In the genomic region with DNA sequence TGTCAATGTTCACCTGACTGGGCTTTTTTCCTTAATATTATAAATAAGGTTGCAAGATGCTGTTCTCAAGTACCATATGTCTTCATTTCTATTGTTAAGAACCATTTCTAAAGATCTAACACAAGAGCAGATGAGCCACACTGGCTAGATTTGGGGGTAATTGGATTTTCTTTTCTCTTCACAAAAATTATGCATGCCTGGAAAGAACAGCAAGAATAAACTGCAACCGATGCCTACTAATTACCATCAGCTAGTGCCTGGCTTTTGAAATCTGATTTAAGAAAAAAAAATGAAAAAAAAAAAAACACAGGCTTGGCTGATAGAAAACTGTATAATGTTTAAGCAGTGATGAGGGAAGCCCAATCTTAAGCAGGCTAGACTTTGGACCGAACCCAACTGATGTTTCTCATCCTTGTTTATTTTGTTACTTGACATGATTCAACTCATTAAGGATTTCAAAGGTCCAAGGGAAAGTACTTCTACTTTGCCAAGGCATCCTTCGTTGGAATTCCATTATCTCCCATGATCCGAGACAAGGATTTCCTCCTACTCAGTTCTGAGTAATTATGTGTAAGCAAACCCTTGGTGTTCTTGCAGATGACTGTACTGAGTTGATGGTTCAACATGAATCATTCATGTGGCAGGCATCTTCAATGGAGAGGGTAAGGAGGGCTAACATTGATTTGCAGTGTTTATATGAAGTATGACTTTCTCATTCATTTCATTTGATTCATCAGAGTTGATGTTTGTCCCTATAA, we compare ENCODE assay signal across 11 cellular contexts.
DNase-seq lines count a peak whose midpoint lies in the region; ATAC-seq, FAIRE-seq and TF ChIP-seq lines count a peak whose summit lies in the region.
"Had no signal": no experiment of that assay in that cellular context is flagged by ENCODE, and none has a peak within 500 bp of the region (broad histone marks: within the 10 kb centered on the region; RNA-seq: fewer than 3 reads in every experiment).

No MANE protein-coding gene starts in this region.

- in situ Hi-C loops in G401 (cut with HindIII; ENCODE audit: low sequenced_read_pairs) = no loop called here

- TF ChIP-seq CTCF in epithelial cell of proximal tubule (conservative IDR thresholded peaks at IDR 0.05; ENCODE audit: low read depth, low read length) = no peak

- no peak for TF ChIP-seq POLR2A in GM12892 (IDR thresholded peaks at IDR 0.05; ENCODE audit: low read depth, low read length)

- DNase-seq in CD1c-positive myeloid dendritic cell (ENCODE audit: extremely low spot score) (peak; percentile 64), NCI-H460 (ENCODE audit: extremely low read depth, low read depth) (peak; percentile 63), epithelial cell of proximal tubule (ENCODE audit: low read depth) (peak; percentile 100), non-pigmented ciliary epithelial cell (ENCODE audit: low read depth) (peak; percentile 98), GM12892 (ENCODE audit: insufficient read length) (no peak), G401 (ENCODE audit: low spot score) (no peak)
- DNase-seq: activated T-cell treated with anti-CD3 and anti-CD28 coated beads for 4 hours, DND-41, NCI-H1694 had no signal

- no peak for FAIRE-seq in GM12892 (lab: Jason Lieb, UNC)

- H3K4me3 ChIP-seq in epithelial cell of proximal tubule (ENCODE audit: low read depth, low read length) = no peak overlapping the region

- no peak for ATAC-seq in GM18519 (IDR thresholded peaks at IDR 0.05; ENCODE audit: low FRiP score, unreplicated experiment)
- no peak for ATAC-seq in HG02973 (IDR thresholded peaks at IDR 0.05; ENCODE audit: unreplicated experiment)

Comparison
In these comparisons a context has a peak if more than half of its experiments do, and no peak if none do; other contexts are left out.
1. DNase-seq: peak in CD1c-positive myeloid dendritic cell (single experiment), NCI-H460 (single experiment), epithelial cell of proximal tubule (single experiment) and non-pigmented ciliary epithelial cell (single experiment); none in GM12892 (single experiment) and G401 (single experiment).